Comparison of ENCODE assay signal across 8 cellular contexts in the genomic region with DNA sequence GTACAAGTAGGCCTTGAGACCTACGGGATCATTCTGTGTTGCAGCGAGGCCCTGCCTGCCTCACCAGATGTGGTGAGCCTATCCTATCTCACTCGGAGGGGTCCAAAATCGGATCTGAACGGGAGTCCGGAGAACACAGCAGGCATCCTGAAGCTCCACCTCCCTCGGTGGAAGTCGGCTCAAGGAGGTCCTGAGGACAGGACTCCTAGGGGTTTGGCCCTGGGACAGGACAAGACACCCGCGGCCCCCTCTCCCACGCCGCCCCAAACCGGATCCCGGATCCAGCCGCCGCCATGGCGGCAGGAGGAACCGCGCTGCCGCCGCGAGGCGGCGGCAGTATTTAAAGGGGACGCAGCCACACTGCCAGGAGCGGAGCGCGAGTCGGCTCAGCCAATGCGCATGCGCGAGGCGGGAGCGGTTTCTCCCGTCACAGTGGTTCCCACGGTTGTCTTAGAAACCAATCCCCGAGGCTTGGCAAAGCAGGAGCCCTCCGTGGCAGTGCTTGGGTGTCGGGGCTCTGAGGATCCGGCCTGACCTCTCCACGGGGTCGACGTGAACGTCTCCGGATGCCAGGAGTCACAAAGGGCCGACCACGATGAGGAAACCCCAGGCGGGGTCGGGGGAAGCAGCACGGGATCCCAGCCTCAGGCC.
DNase-seq lines count a peak whose midpoint lies in the region; ATAC-seq and TF ChIP-seq lines count a peak whose summit lies in the region.
"Not testable (repeated sequence)": the region's sequence is repeated elsewhere in the genome, so short reads cannot be mapped to it uniquely, and the experiment has no call there.

No MANE protein-coding gene starts in this region.

- DNase-seq in DMS114 treated with DMSO at 0.1 percent for 48 hours (lab: John Stamatoyannopoulos, UW; ENCODE audit: unreplicated experiment) (peak; percentile 59), HL-60 (ENCODE audit: low read depth in 1 of 2, low spot score in 1 of 2) (peak; percentile 8 to 49), RKO (ENCODE audit: low spot score) (peak; percentile 87), fibroblast of mammary gland (ENCODE audit: low read depth) (peak; percentile 70), natural killer cell (peak; percentile 51)
- peak; percentile 86 for DNase-seq in activated effector memory CD4-positive, alpha-beta T cell treated with anti-CD3 and anti-CD28 coated beads, Interleukin-2, amount 50 U/mL, for 16 hours
- peak; percentile 67 for DNase-seq in stimulated activated CD8-positive, alpha-beta memory T cell treated with anti-CD3 and anti-CD28 coated beads, Interleukin-4, amount 100 ng/mL, for 48 hours

- ATAC-seq in GM21717 (IDR thresholded peaks at IDR 0.05; ENCODE audit: unreplicated experiment) (peak; percentile 99), natural killer cell (peak in 2 of 3 donors; percentile 94 to 95)

- TF ChIP-seq CTCF in HL-60 (IDR thresholded peaks at IDR 0.05; ENCODE audit: insufficient read depth, low read length); fibroblast of mammary gland (conservative IDR thresholded peaks at IDR 0.05; ENCODE audit: control insufficient read depth, insufficient read depth, low read depth, low read length); natural killer cell (IDR thresholded peaks at IDR 0.05): not testable (repeated sequence)

- intact Hi-C loops in natural killer cell (cut with micrococcal nuclease) = not testable (repeated sequence)

- H3K27me3 Mint-ChIP-seq in natural killer cell (ENCODE audit: low read depth in 2 of 2) = not testable (repeated sequence)

- H3K27me3 ChIP-seq in HL-60 (ENCODE audit: insufficient read depth, poor library complexity, severe bottlenecking) = not testable (repeated sequence)

- peak overlapping the region; percentile 54; the same call in 1 of the 2 replicates for H3K27ac ChIP-seq in HL-60 (replicated peaks)

- H3K36me3 Mint-ChIP-seq in natural killer cell = not testable (repeated sequence)

- H3K4me3 Mint-ChIP-seq in natural killer cell = peak overlapping the region; percentile 85

- H3K27ac Mint-ChIP-seq in natural killer cell = peak overlapping the region; percentile 57 to 87

- not testable (repeated sequence) for H3K9me3 Mint-ChIP-seq in natural killer cell

- H3K4me3 ChIP-seq in HL-60 (replicated peaks; ENCODE audit: insufficient read depth, low read length) (peak overlapping the region; percentile 32), fibroblast of mammary gland (ENCODE audit: control insufficient read depth, low read depth, low read length) (peak overlapping the region; percentile 42)

- peaks cover 8 to 19% of the 10 kb centered on the region in 2 donors for H3K4me1 Mint-ChIP-seq in natural killer cell

Comparison
In these comparisons a context has a peak if more than half of its experiments do, and no peak if none do; other contexts are left out.
1. Peak in every context shown above with its lines: DNase-seq, ATAC-seq, H3K4me3 ChIP-seq and H3K27ac ChIP-seq.
2. DNase-seq: peak in every context shown above with its lines; median percentile 87 in RKO; 86 in activated effector memory CD4-positive, alpha-beta T cell treated with anti-CD3 and anti-CD28 coated beads, Interleukin-2, amount 50 U/mL, for 16 hours; 70 in fibroblast of mammary gland; 67 in stimulated activated CD8-positive, alpha-beta memory T cell treated with anti-CD3 and anti-CD28 coated beads, Interleukin-4, amount 100 ng/mL, for 48 hours; 59 in DMS114 treated with DMSO at 0.1 percent for 48 hours; 51 in natural killer cell; 28 in HL-60.